ENCODE assay signal across 16 cellular contexts in the genomic region with DNA sequence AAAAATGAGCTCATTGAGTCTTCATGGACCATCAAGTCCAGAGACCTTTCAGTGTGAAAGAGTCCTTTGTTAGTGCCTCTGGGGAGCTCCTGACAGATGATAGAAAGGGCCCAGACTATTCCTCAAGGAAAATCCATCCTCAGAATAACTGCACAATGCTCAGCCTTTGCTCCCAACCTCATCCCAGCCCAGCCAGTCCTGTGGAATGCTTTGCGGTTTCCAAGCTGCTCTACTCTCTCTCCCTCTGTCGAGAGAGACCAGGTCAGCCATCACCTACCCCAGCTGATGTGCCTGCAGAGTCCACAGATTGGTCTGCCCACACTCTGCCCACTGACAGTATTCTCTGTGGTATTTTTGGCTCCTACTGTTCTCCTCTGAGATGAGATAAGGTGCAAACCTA.
A peak's percentile ranks its signal among the peaks of the same experiment; 100 is the strongest.
DNase-seq lines count a peak whose midpoint lies in the region; ATAC-seq, FAIRE-seq and TF ChIP-seq lines count a peak whose summit lies in the region.
"Had no signal": no experiment of that assay in that cellular context is flagged by ENCODE, and none has a peak within 500 bp of the region (broad histone marks: within the 10 kb centered on the region; RNA-seq: fewer than 3 reads in every experiment).

No MANE protein-coding gene starts in this region.

- H3K27ac ChIP-seq in H9 (ENCODE audit: insufficient read length, low read depth, low read length) (no peak overlapping the region), astrocyte (ENCODE audit: low read depth, low read length) (no peak overlapping the region), smooth muscle cell (ENCODE audit: low read depth) (no peak overlapping the region)

- no peaks in the 10 kb centered on the region for H3K79me2 ChIP-seq in H9 (ENCODE audit: insufficient read depth, low read length)
- no peaks in the 10 kb centered on the region for H3K79me2 ChIP-seq in astrocyte (ENCODE audit: insufficient read depth, low read length)
- H3K79me2 ChIP-seq in smooth muscle cell (ENCODE audit: low read depth), result no peaks in the 10 kb centered on the region

- H3T11ph ChIP-seq in H9 (ENCODE audit: low read length), result no peak overlapping the region

- H2BK20ac ChIP-seq in H9 (ENCODE audit: low read depth, low read length, poor library complexity, severe bottlenecking), result no peak overlapping the region

- H3K9ac ChIP-seq in H9 (ENCODE audit: extremely low read depth, insufficient read length, low read length), result no peak overlapping the region
- no peak overlapping the region for H3K9ac ChIP-seq in astrocyte (ENCODE audit: low read length)
- H3K9ac ChIP-seq in smooth muscle cell (ENCODE audit: low read depth), result no peak overlapping the region

- peak overlapping the region; percentile 56; the same call in 1 of the 2 replicates for H3K14ac ChIP-seq in H9 (ENCODE audit: insufficient read depth, low read length)

- H4K5ac ChIP-seq in H9 (ENCODE audit: insufficient read length, low read depth, low read length), result no peak overlapping the region

- H2BK15ac ChIP-seq in H9 (ENCODE audit: low read depth, low read length), result no peak overlapping the region

- H2BK120ac ChIP-seq in H9 (ENCODE audit: low read depth, low read length, poor library complexity, severe bottlenecking), result no peak overlapping the region

- H3K4me3 Mint-ChIP-seq in H9 (no peak overlapping the region), astrocyte (ENCODE audit: unreplicated experiment) (no peak overlapping the region)
- H3K4me3 Mint-ChIP-seq: CD8-positive, alpha-beta T cell had no signal

- H3K23me2 ChIP-seq in H9 (ENCODE audit: insufficient read length, low read depth, low read length, poor library complexity, severe bottlenecking), result no peaks in the 10 kb centered on the region

- H3K9me3 ChIP-seq in H9 (ENCODE audit: control insufficient read depth, low read depth, low read length) (no peaks in the 10 kb centered on the region), astrocyte (ENCODE audit: insufficient read depth, low read depth, low read length) (no peaks in the 10 kb centered on the region), smooth muscle cell (replicated peaks; ENCODE audit: low read depth) (no peaks in the 10 kb centered on the region)
- H3K9me3 ChIP-seq: BE2C had no signal

- H3K9me3 Mint-ChIP-seq in H9, result peaks cover 4 to 9% of the 10 kb centered on the region in 2 experiments
- H3K9me3 Mint-ChIP-seq in astrocyte (ENCODE audit: unreplicated experiment), result peaks cover 3% of the 10 kb centered on the region

- DNase-seq in AG20443 (ENCODE audit: low spot score) (peak; percentile 47), H9 (no peak), astrocyte (ENCODE audit: low read depth) (peak; percentile 64), posterior cingulate gyrus (peak in 6 of 10 donors; percentile 9 to 82 (median 46)), smooth muscle cell (lab: John Stamatoyannopoulos, UW; ENCODE audit: unreplicated experiment) (no peak), SK-N-DZ (ENCODE audit: low spot score) (no peak)
- DNase-seq: BE2C; CD8-positive, alpha-beta T cell; H7; NCI-H146; NCI-H2171 treated with DMSO at 0.1 percent for 48 hours; NCI-H524; RPMI8226; SW 1271 had no signal

- H3K4me3 ChIP-seq in astrocyte (ENCODE audit: insufficient read depth, low read depth, low read length) (no peak overlapping the region), smooth muscle cell (no peak overlapping the region)

- H3K36me3 Mint-ChIP-seq in H9 (ENCODE audit: insufficient read depth in 1 of 3, low read depth in 3 of 3) (peaks cover 0 to 3% (median 1%) of the 10 kb centered on the region in 3 experiments; a peak in 2 of 7 replicates), astrocyte (ENCODE audit: low read depth, unreplicated experiment) (no peaks in the 10 kb centered on the region)
- H3K36me3 Mint-ChIP-seq: CD8-positive, alpha-beta T cell had no signal

- no peak for TF ChIP-seq CTCF in H9 (conservative IDR thresholded peaks at IDR 0.05)
- no peak for TF ChIP-seq CTCF in astrocyte (IDR thresholded peaks at IDR 0.05; ENCODE audit: insufficient read depth, low read depth, low read length)
- no peak for TF ChIP-seq CTCF in smooth muscle cell (IDR thresholded peaks at IDR 0.05; ENCODE audit: borderline replicate concordance, insufficient read depth, poor library complexity, severe bottlenecking)

- H3K4me2 ChIP-seq in H9 (ENCODE audit: insufficient read depth, insufficient read length, low read length), result no peak overlapping the region
- no peak overlapping the region for H3K4me2 ChIP-seq in astrocyte (ENCODE audit: low read length)
- H3K4me2 ChIP-seq in smooth muscle cell, result no peak overlapping the region

- H2BK5ac ChIP-seq in H9 (ENCODE audit: insufficient read length, low read length), result no peak overlapping the region

- H3K27me3 ChIP-seq in H9 (ENCODE audit: insufficient read depth, low read length) (no peaks in the 10 kb centered on the region), astrocyte (ENCODE audit: insufficient read depth, low read length) (no peaks in the 10 kb centered on the region), smooth muscle cell (ENCODE audit: low read depth) (no peaks in the 10 kb centered on the region)
- H3K27me3 ChIP-seq: BE2C had no signal

- H4K20me1 ChIP-seq in H9 (ENCODE audit: control insufficient read depth, insufficient read depth, insufficient read length) (no peaks in the 10 kb centered on the region), astrocyte (ENCODE audit: insufficient read depth, low read length) (no peaks in the 10 kb centered on the region), smooth muscle cell (ENCODE audit: low read depth) (no peaks in the 10 kb centered on the region)

- no peaks in the 10 kb centered on the region for H3F3A ChIP-seq in smooth muscle cell (ENCODE audit: low read depth)

- no peak overlapping the region for H2AK5ac ChIP-seq in H9 (ENCODE audit: insufficient read length, low read length)

- no peak overlapping the region for H3K27ac Mint-ChIP-seq in H9
- H3K27ac Mint-ChIP-seq in astrocyte (ENCODE audit: unreplicated experiment), result no peak overlapping the region
- H3K27ac Mint-ChIP-seq: CD8-positive, alpha-beta T cell had no signal

- H2AFZ ChIP-seq in H9 (ENCODE audit: low read length) (no peak overlapping the region), astrocyte (ENCODE audit: low read depth, low read length) (no peak overlapping the region), smooth muscle cell (ENCODE audit: low read depth) (no peak overlapping the region)

- H3K27me3 Mint-ChIP-seq in H9 (ENCODE audit: low read depth), result no peaks in the 10 kb centered on the region; the same call in 1 of the 2 replicates
- peaks cover 4% of the 10 kb centered on the region for H3K27me3 Mint-ChIP-seq in astrocyte (ENCODE audit: low read depth, unreplicated experiment)

- no peak overlapping the region for H3K56ac ChIP-seq in H9 (ENCODE audit: insufficient read length, low read depth, low read length)

- no peak overlapping the region for H4K8ac ChIP-seq in H9 (replicated peaks; ENCODE audit: insufficient read length, low read depth, low read length)

- H3K23ac ChIP-seq in H9 (ENCODE audit: insufficient read length, low read depth, low read length), result no peak overlapping the region

- H3K36me3 ChIP-seq in astrocyte (ENCODE audit: insufficient read depth, low read length), result no peaks in the 10 kb centered on the region
- no peaks in the 10 kb centered on the region for H3K36me3 ChIP-seq in smooth muscle cell (ENCODE audit: low read depth)
- H3K36me3 ChIP-seq: BE2C had no signal

- H3K79me1 ChIP-seq in H9 (ENCODE audit: insufficient read depth, low read depth, low read length, poor library complexity, severe bottlenecking), result no peaks in the 10 kb centered on the region

- no peak overlapping the region for H3K4ac ChIP-seq in H9 (ENCODE audit: low read depth, low read length)

- ATAC-seq in HG03460 (IDR thresholded peaks at IDR 0.05; ENCODE audit: unreplicated experiment) (no peak), HG02840 (IDR thresholded peaks at IDR 0.05; ENCODE audit: low FRiP score, unreplicated experiment) (no peak)
- ATAC-seq: CD8-positive, alpha-beta T cell had no signal

- H3K4me1 ChIP-seq in H9 (ENCODE audit: insufficient read depth, low read length) (no peaks in the 10 kb centered on the region), astrocyte (ENCODE audit: insufficient read depth, low read length) (no peaks in the 10 kb centered on the region), smooth muscle cell (ENCODE audit: low read depth) (no peaks in the 10 kb centered on the region)
- H3K4me1 ChIP-seq: BE2C had no signal

- no peak for FAIRE-seq in astrocyte (lab: Jason Lieb, UNC)

- H3K4me1 Mint-ChIP-seq in H9, result no peaks in the 10 kb centered on the region
- peaks cover 2% of the 10 kb centered on the region for H3K4me1 Mint-ChIP-seq in astrocyte (ENCODE audit: low read depth, unreplicated experiment)

- no peak overlapping the region for H3K18ac ChIP-seq in H9 (ENCODE audit: insufficient read length, low read depth, low read length)

- no peak overlapping the region for H2BK12ac ChIP-seq in H9 (ENCODE audit: insufficient read length, low read depth, low read length)

- H4K91ac ChIP-seq in H9 (ENCODE audit: insufficient read length, low read depth, low read length), result no peak overlapping the region

- intact Hi-C loops in posterior cingulate gyrus (cut with DNase I), result no loop called here

- no CpG with 5 or more reads among the region's 2 CpGs for whole genome bisulfite sequencing in H9 (ENCODE audit: extremely low coverage, insufficient read length, low lambda C conversion rate)
- WGBS in smooth muscle cell (ENCODE audit: low lambda C conversion rate), result 86% methylated on average over 2 of the region's 2 CpGs

Comparison
In these comparisons a context has a peak if more than half of its experiments do, and no peak if none do; other contexts are left out.
1. DNase-seq: peak in AG20443 (single experiment), astrocyte (single experiment) and posterior cingulate gyrus (6 of 10); none in H9 (single experiment), smooth muscle cell (single experiment) and SK-N-DZ (single experiment).